ENCODE assay signal across 14 cellular contexts in genomic region chr2:11573418-11574175, GRCh38. TPM values are rescaled to one million over a fixed set of nuclear protein-coding genes. Genes with fewer than 3 reads are reported as not detected.
A peak's percentile ranks its signal among the peaks of the same experiment; 100 is the strongest.
DNase-seq lines count a peak whose midpoint lies in the region; ATAC-seq, FAIRE-seq and TF ChIP-seq lines count a peak whose summit lies in the region.
"Had no signal": no experiment of that assay in that cellular context is flagged by ENCODE, and none has a peak within 500 bp of the region (broad histone marks: within the 10 kb centered on the region; RNA-seq: fewer than 3 reads in every experiment).

No MANE protein-coding gene starts in this region.

- H3K4me2 ChIP-seq in hepatocyte: no peak overlapping the region
- H3K4me2 ChIP-seq in smooth muscle cell: no peak overlapping the region

- H3K79me2 ChIP-seq in hepatocyte (no peaks in the 10 kb centered on the region), smooth muscle cell (ENCODE audit: low read depth) (no peaks in the 10 kb centered on the region)

- H3K27ac Mint-ChIP-seq in activated CD4-positive, alpha-beta T cell treated with anti-CD3 and anti-CD28 coated beads, Interleukin-2, amount 10 ng/mL, durations not matched to agents 24 days and 14 days: no peak overlapping the region
- H3K27ac Mint-ChIP-seq: CD4-positive, CD25-positive, alpha-beta regulatory T cell had no signal

- no peaks in the 10 kb centered on the region for H3K36me3 Mint-ChIP-seq in activated CD4-positive, alpha-beta T cell treated with anti-CD3 and anti-CD28 coated beads, Interleukin-2, amount 10 ng/mL, durations not matched to agents 24 days and 14 days (ENCODE audit: low read depth)
- H3K36me3 Mint-ChIP-seq in activated T-cell treated with anti-CD3 and anti-CD28 coated beads, Interleukin-2, amount 50 U/mL, for 4 hours (ENCODE audit: insufficient read depth): no peaks in the 10 kb centered on the region
- H3K36me3 Mint-ChIP-seq: CD4-positive, CD25-positive, alpha-beta regulatory T cell had no signal

- 78% methylated on average over 10 of the region's 10 CpGs for WGBS in hepatocyte (ENCODE audit: low lambda C conversion rate, missing lambda C conversion rate)
- WGBS in smooth muscle cell (ENCODE audit: low lambda C conversion rate): 76% methylated on average over 10 of the region's 10 CpGs

- no peaks in the 10 kb centered on the region for H4K20me1 ChIP-seq in hepatocyte (ENCODE audit: insufficient read depth, poor library complexity, severe bottlenecking)
- no peaks in the 10 kb centered on the region for H4K20me1 ChIP-seq in smooth muscle cell (ENCODE audit: low read depth)

- no peaks in the 10 kb centered on the region for H3K9me3 Mint-ChIP-seq in activated CD4-positive, alpha-beta T cell treated with anti-CD3 and anti-CD28 coated beads, Interleukin-2, amount 10 ng/mL, durations not matched to agents 24 days and 14 days
- no peaks in the 10 kb centered on the region for H3K9me3 Mint-ChIP-seq in activated T-cell treated with anti-CD3 and anti-CD28 coated beads, Interleukin-2, amount 50 U/mL, for 4 hours
- H3K9me3 Mint-ChIP-seq: CD4-positive, CD25-positive, alpha-beta regulatory T cell had no signal

- H3K27me3 ChIP-seq in hepatocyte (no peaks in the 10 kb centered on the region), smooth muscle cell (ENCODE audit: low read depth) (no peaks in the 10 kb centered on the region)

- H3K9ac ChIP-seq in smooth muscle cell (ENCODE audit: low read depth): no peak overlapping the region

- intact Hi-C loops in activated CD4-positive, alpha-beta T cell treated with anti-CD3 and anti-CD28 coated beads, Interleukin-2, amount 10 ng/mL, durations not matched to agents 24 days and 14 days (cut with micrococcal nuclease): no loop called here

- H3K4me3 ChIP-seq in hepatocyte (no peak overlapping the region), smooth muscle cell (no peak overlapping the region)

- H3K27ac ChIP-seq in hepatocyte: peak overlapping the region; percentile 50
- H3K27ac ChIP-seq in smooth muscle cell (ENCODE audit: low read depth): peak overlapping the region; percentile 35

- ATAC-seq in activated T-cell treated with anti-CD3 and anti-CD28 coated beads, Interleukin-2, amount 50 U/mL, for 4 hours: no peak

- H3K4me1 Mint-ChIP-seq in activated CD4-positive, alpha-beta T cell treated with anti-CD3 and anti-CD28 coated beads, Interleukin-2, amount 10 ng/mL, durations not matched to agents 24 days and 14 days: no peaks in the 10 kb centered on the region
- no peaks in the 10 kb centered on the region for H3K4me1 Mint-ChIP-seq in activated T-cell treated with anti-CD3 and anti-CD28 coated beads, Interleukin-2, amount 50 U/mL, for 4 hours (ENCODE audit: low read depth)
- H3K4me1 Mint-ChIP-seq: CD4-positive, CD25-positive, alpha-beta regulatory T cell had no signal

- H3K9me3 ChIP-seq in hepatocyte (ENCODE audit: low read depth) (no peaks in the 10 kb centered on the region), smooth muscle cell (replicated peaks; ENCODE audit: low read depth) (no peaks in the 10 kb centered on the region)

- no peak overlapping the region for H3K4me3 Mint-ChIP-seq in activated CD4-positive, alpha-beta T cell treated with anti-CD3 and anti-CD28 coated beads, Interleukin-2, amount 10 ng/mL, durations not matched to agents 24 days and 14 days
- H3K4me3 Mint-ChIP-seq in activated T-cell treated with anti-CD3 and anti-CD28 coated beads, Interleukin-2, amount 50 U/mL, for 4 hours: no peak overlapping the region
- H3K4me3 Mint-ChIP-seq: CD4-positive, CD25-positive, alpha-beta regulatory T cell had no signal

- no peaks in the 10 kb centered on the region for H3K9me2 ChIP-seq in hepatocyte (replicated peaks; ENCODE audit: insufficient read depth)

- peak; percentile 41 for FAIRE-seq in H54 (lab: Jason Lieb, UNC)
- FAIRE-seq in frontal cortex (lab: Jason Lieb, UNC): no peak

- H3K27me3 Mint-ChIP-seq in activated CD4-positive, alpha-beta T cell treated with anti-CD3 and anti-CD28 coated beads, Interleukin-2, amount 10 ng/mL, durations not matched to agents 24 days and 14 days: peaks cover 7% of the 10 kb centered on the region
- no peaks in the 10 kb centered on the region for H3K27me3 Mint-ChIP-seq in activated T-cell treated with anti-CD3 and anti-CD28 coated beads, Interleukin-2, amount 50 U/mL, for 4 hours (ENCODE audit: low read depth)
- H3K27me3 Mint-ChIP-seq: CD4-positive, CD25-positive, alpha-beta regulatory T cell had no signal

- no peaks in the 10 kb centered on the region for H3F3A ChIP-seq in smooth muscle cell (ENCODE audit: low read depth)

- H3K4me1 ChIP-seq in hepatocyte (ENCODE audit: insufficient read depth): peaks cover 11% of the 10 kb centered on the region
- H3K4me1 ChIP-seq in smooth muscle cell (ENCODE audit: low read depth): peaks cover 9% of the 10 kb centered on the region

- TF ChIP-seq CTCF in hepatocyte (IDR thresholded peaks at IDR 0.05; ENCODE audit: poor library complexity): no peak
- TF ChIP-seq CTCF in smooth muscle cell (IDR thresholded peaks at IDR 0.05; ENCODE audit: borderline replicate concordance, insufficient read depth, poor library complexity, severe bottlenecking): no peak

- TF ChIP-seq POLR2A in H54 (IDR thresholded peaks at IDR 0.05; ENCODE audit: low read depth, low read length): no peak

- peak; percentile 68 for DNase-seq in H54 (ENCODE audit: insufficient read length, low spot score)
- peak; percentile 49 for DNase-seq in SW480 (ENCODE audit: low spot score)
- no peak for DNase-seq in hepatocyte (ENCODE audit: low spot score)
- no peak for DNase-seq in smooth muscle cell (lab: John Stamatoyannopoulos, UW; ENCODE audit: unreplicated experiment)
- no peak for DNase-seq in frontal cortex (ENCODE audit: low spot score in 2 of 2)
- DNase-seq in activated CD4-positive, alpha-beta T cell treated with anti-CD3 and anti-CD28 coated beads, Interleukin-2, amount 10 ng/mL, durations not matched to agents 24 days and 14 days: no peak
- DNase-seq in activated T-cell treated with anti-CD3 and anti-CD28 coated beads, Interleukin-2, amount 50 U/mL, for 4 hours: no peak
- no peak for DNase-seq in NCI-H2196 (lab: John Stamatoyannopoulos, UW; ENCODE audit: unreplicated experiment)
- DNase-seq: activated CD4-positive, alpha-beta T cell treated with anti-CD3 and anti-CD28 coated beads, Interleukin-2, amount 50 U/mL, for 4 hours; activated gamma-delta T cell; caudate nucleus; CD4-positive, CD25-positive, alpha-beta regulatory T cell; retina; T-helper 2 cell had no signal

- H2AFZ ChIP-seq in hepatocyte (no peak overlapping the region), smooth muscle cell (ENCODE audit: low read depth) (no peak overlapping the region)

- H3K36me3 ChIP-seq in hepatocyte (replicated peaks; ENCODE audit: insufficient read depth, low read depth) (no peaks in the 10 kb centered on the region), smooth muscle cell (ENCODE audit: low read depth) (no peaks in the 10 kb centered on the region)

RNA-seq across cellular contexts. Expression of gene GREB1, which starts 39.8 kb away (rescaled TPM):
- total RNA-seq in hepatocyte (4.0 and 5.7 TPM in 2 replicates), smooth muscle cell (1.7 and 3.9 TPM in 2 replicates), frontal cortex (3.7 TPM)
- polyA plus RNA-seq in hepatocyte (3.3 and 6.4 TPM in 2 replicates), smooth muscle cell (4.3 and 7.3 TPM in 2 replicates)
- total RNA-seq in activated CD4-positive, alpha-beta T cell treated with anti-CD3 and anti-CD28 coated beads, Interleukin-2, amount 10 ng/mL, durations not matched to agents 24 days and 14 days: 0.05 and 0.24 TPM in 2 replicates
- under 1 TPM; 0.32 to 0.33 (median 0.33) TPM for total RNA-seq in activated T-cell treated with anti-CD3 and anti-CD28 coated beads, Interleukin-2, amount 50 U/mL, for 4 hours

Comparison
In these comparisons a context has a peak if more than half of its experiments do, and no peak if none do; other contexts are left out.
1. DNase-seq: peak in H54 (single experiment) and SW480 (single experiment); none in hepatocyte (single experiment), smooth muscle cell (single experiment), frontal cortex (0 of 2), activated CD4-positive, alpha-beta T cell treated with anti-CD3 and anti-CD28 coated beads, Interleukin-2, amount 10 ng/mL, durations not matched to agents 24 days and 14 days (single experiment), activated T-cell treated with anti-CD3 and anti-CD28 coated beads, Interleukin-2, amount 50 U/mL, for 4 hours (single experiment) and NCI-H2196 (single experiment).